10 cellular contexts compared by ENCODE assay signal in the genomic region with DNA sequence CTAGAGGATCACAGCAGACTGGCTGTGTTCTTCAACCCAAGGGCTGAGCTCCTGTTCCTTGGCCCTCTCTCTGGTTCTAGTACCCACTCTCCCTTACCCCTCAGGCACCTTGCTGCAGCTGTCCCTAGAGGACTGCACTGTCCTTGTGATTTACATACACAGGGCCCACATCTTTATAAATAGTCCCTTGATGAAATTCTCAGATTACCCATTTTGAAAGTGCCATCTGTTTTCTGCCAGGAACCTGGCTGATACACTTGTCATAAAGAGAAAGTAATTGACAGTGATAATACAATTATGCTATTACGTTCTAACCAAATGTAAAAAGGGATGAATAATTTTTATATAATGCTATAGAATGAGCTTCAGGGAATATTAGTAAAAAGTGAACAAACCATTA. TPM values are rescaled to one million over a fixed set of nuclear protein-coding genes. Genes with fewer than 3 reads are reported as not detected.
A peak's percentile ranks its signal among the peaks of the same experiment; 100 is the strongest.
DNase-seq lines count a peak whose midpoint lies in the region; ATAC-seq and TF ChIP-seq lines count a peak whose summit lies in the region.
"Had no signal": no experiment of that assay in that cellular context is flagged by ENCODE, and none has a peak within 500 bp of the region (broad histone marks: within the 10 kb centered on the region; RNA-seq: fewer than 3 reads in every experiment).

No MANE protein-coding gene starts in this region.

- H3K4me2 ChIP-seq in trophoblast cell (ENCODE audit: low read length) = no peak overlapping the region

- H2BK12ac ChIP-seq in trophoblast cell (ENCODE audit: low read length) = no peak overlapping the region

- peak overlapping the region; percentile 90 for H2AK5ac ChIP-seq in trophoblast cell (ENCODE audit: low read length)

- TF ChIP-seq CTCF in Caco-2 (IDR thresholded peaks at IDR 0.05; ENCODE audit: insufficient read depth in 1 of 2, low read depth in 1 of 2, low read length in 1 of 2, severe bottlenecking in 1 of 2, unreplicated experiment in 1 of 2) (no peak), foreskin keratinocyte (conservative IDR thresholded peaks at IDR 0.05) (no peak)

- H3K27me3 ChIP-seq in trophoblast cell (ENCODE audit: insufficient read depth, low read length) (no peaks in the 10 kb centered on the region), Caco-2 (replicated peaks; ENCODE audit: control insufficient read depth, insufficient read depth, low read length) (no peaks in the 10 kb centered on the region), foreskin keratinocyte (no peaks in the 10 kb centered on the region)

- no peak overlapping the region for H2BK5ac ChIP-seq in trophoblast cell (ENCODE audit: low read depth, low read length, poor library complexity)

- ATAC-seq in GM19023 (IDR thresholded peaks at IDR 0.05; ENCODE audit: unreplicated experiment) (peak; percentile 85), HG02798 (IDR thresholded peaks at IDR 0.05; ENCODE audit: poor library complexity, unreplicated experiment) (peak; percentile 94), foreskin keratinocyte (no peak)

- no TSS peak for BruUV-seq in Caco-2 (replicated peaks; lab: Mats Ljungman, UMichigan)

- H3K4me3 Mint-ChIP-seq in Caco-2 (ENCODE audit: unreplicated experiment) = no peak overlapping the region
- H3K4me3 Mint-ChIP-seq: stimulated activated naive CD8-positive, alpha-beta T cell treated with anti-CD3 and anti-CD28 coated beads, Interleukin-15, Interleukin-2, amounts not matched to agents 100 ng/mL and 50 ng/mL, for 24 hours had no signal

- peaks cover 21% of the 10 kb centered on the region for H3K79me1 ChIP-seq in trophoblast cell (ENCODE audit: low read length)

- peaks cover 4% of the 10 kb centered on the region for H3K79me2 ChIP-seq in trophoblast cell (ENCODE audit: control insufficient read depth, insufficient read depth, low read length, poor library complexity)

- H3K4me1 Mint-ChIP-seq in Caco-2 (ENCODE audit: low read depth, unreplicated experiment) = peaks cover 33% of the 10 kb centered on the region

- H4K12ac ChIP-seq in trophoblast cell (ENCODE audit: low read depth, low read length) = no peak overlapping the region

- no peak overlapping the region for H3K9ac ChIP-seq in trophoblast cell (ENCODE audit: low read length)

- H3K4me3 ChIP-seq in trophoblast cell (ENCODE audit: low read depth, low read length) = no peak overlapping the region
- no peak overlapping the region for H3K4me3 ChIP-seq in Caco-2 (ENCODE audit: low read depth, low read length)

- H4K8ac ChIP-seq in trophoblast cell (ENCODE audit: low read depth, low read length) = no peak overlapping the region

- no peak overlapping the region for H3K18ac ChIP-seq in trophoblast cell (ENCODE audit: low read length)

- H3K4me1 ChIP-seq in trophoblast cell (ENCODE audit: control insufficient read depth in 1 of 2, insufficient read depth in 2 of 2, low read length in 2 of 2) (peaks cover 12 to 15% of the 10 kb centered on the region in 2 experiments), Caco-2 (peaks cover 31% of the 10 kb centered on the region), foreskin keratinocyte (peaks cover 12% of the 10 kb centered on the region)

- POLR2A ChIA-PET in Caco-2 (lab: Charles Lee) = no interaction called here

- H3K27ac Mint-ChIP-seq in Caco-2 (ENCODE audit: unreplicated experiment) = no peak overlapping the region
- H3K27ac Mint-ChIP-seq: stimulated activated naive CD8-positive, alpha-beta T cell treated with anti-CD3 and anti-CD28 coated beads, Interleukin-15, Interleukin-2, amounts not matched to agents 100 ng/mL and 50 ng/mL, for 24 hours had no signal

- H2AFZ ChIP-seq in trophoblast cell (ENCODE audit: insufficient read depth, low read length, poor library complexity) = no peak overlapping the region

- H3K36me3 Mint-ChIP-seq in Caco-2 (ENCODE audit: insufficient read depth, unreplicated experiment) = no peaks in the 10 kb centered on the region

- intact Hi-C loops in Caco-2 (cut with micrococcal nuclease; ENCODE audit: unreplicated experiment) = no loop called here

- no peak overlapping the region for H3K14ac ChIP-seq in trophoblast cell (ENCODE audit: low read length)

- H3K9me3 Mint-ChIP-seq in Caco-2 (ENCODE audit: unreplicated experiment) = no peaks in the 10 kb centered on the region
- H3K9me3 Mint-ChIP-seq: stimulated activated naive CD8-positive, alpha-beta T cell treated with anti-CD3 and anti-CD28 coated beads, Interleukin-15, Interleukin-2, amounts not matched to agents 100 ng/mL and 50 ng/mL, for 24 hours had no signal

- no peak overlapping the region for H3K27ac ChIP-seq in trophoblast cell (ENCODE audit: low read depth, low read length)
- no peak overlapping the region for H3K27ac ChIP-seq in foreskin keratinocyte

- H3K36me3 ChIP-seq in trophoblast cell (ENCODE audit: control insufficient read depth in 1 of 2, insufficient read depth in 2 of 2, low read length in 2 of 2) = no peaks in the 10 kb centered on the region
- H3K36me3 ChIP-seq in Caco-2 (ENCODE audit: control insufficient read depth, insufficient read depth, low read length) = no peaks in the 10 kb centered on the region

- H3K23ac ChIP-seq in trophoblast cell (ENCODE audit: low read length) = no peak overlapping the region

- DNase-seq in NCI-H1436 treated with DMSO at 0.1 percent for 48 hours (lab: John Stamatoyannopoulos, UW) (peak; percentile 9), trophoblast cell (no peak), Caco-2 (no peak), Ammon's horn (ENCODE audit: low spot score) (no peak), foreskin keratinocyte (no peak), activated T-cell treated with anti-CD3 and anti-CD28 coated beads for 4 hours (no peak)
- DNase-seq: hippocampal formation had no signal

- CTCF ChIA-PET in Caco-2 (lab: Charles Lee) = interaction anchor here (0.6 to 2.5 kb wide), 3 partner anchors 36 to 51 kb away, joined by 3 to 8 read pairs (median 3); no protein-coding TSS in a partner anchor

- H3K27me3 Mint-ChIP-seq in Caco-2 (ENCODE audit: insufficient read depth, unreplicated experiment) = no peaks in the 10 kb centered on the region
- H3K27me3 Mint-ChIP-seq: stimulated activated naive CD8-positive, alpha-beta T cell treated with anti-CD3 and anti-CD28 coated beads, Interleukin-15, Interleukin-2, amounts not matched to agents 100 ng/mL and 50 ng/mL, for 24 hours had no signal

- no CpG with 5 or more reads among the region's 1 CpG for WGBS in trophoblast cell (ENCODE audit: extremely low coverage, insufficient coverage, insufficient read length)

- H3K9me3 ChIP-seq in trophoblast cell (ENCODE audit: insufficient read depth, low read depth, low read length) (peaks cover 2% of the 10 kb centered on the region), Caco-2 (no peaks in the 10 kb centered on the region)

- H4K91ac ChIP-seq in trophoblast cell (ENCODE audit: low read depth, low read length) = peak overlapping the region; percentile 19

- H2BK120ac ChIP-seq in trophoblast cell (ENCODE audit: insufficient read depth, low read length, poor library complexity) = no peak overlapping the region

- no peak overlapping the region for H3K4ac ChIP-seq in trophoblast cell (ENCODE audit: low read depth, low read length)

RNA-seq across cellular contexts. Expression of a gene that starts 16.5 kb away (rescaled TPM):
- polyA plus RNA-seq in trophoblast cell (2013) = 1,673 and 1,689 TPM in 2 replicates
- 16.1 and 22.7 TPM in 2 replicates for total RNA-seq in Caco-2 (2022)
- total RNA-seq in foreskin keratinocyte = 459 and 490 TPM in 2 replicates
- polyA plus RNA-seq in foreskin keratinocyte = 365 and 441 TPM in 2 replicates

RNA-seq across cellular contexts. Expression of a gene that starts 55.2 kb away (rescaled TPM):
- 225 and 237 TPM in 2 replicates for polyA plus RNA-seq in trophoblast cell (2013)
- total RNA-seq in Caco-2 (2022) (135 and 139 TPM in 2 replicates), foreskin keratinocyte (175 and 202 TPM in 2 replicates)
- 352 and 359 TPM in 2 replicates for polyA plus RNA-seq in foreskin keratinocyte

Comparison
In these comparisons a context has a peak if more than half of its experiments do, and no peak if none do; other contexts are left out.
1. RNA of a gene that starts 16.5 kb away (total RNA-seq): 459 to 490 TPM in foreskin keratinocyte; 16.1 to 22.7 TPM in Caco-2; every median in the first group is over 10 times any median in the second.